In the genomic region with DNA sequence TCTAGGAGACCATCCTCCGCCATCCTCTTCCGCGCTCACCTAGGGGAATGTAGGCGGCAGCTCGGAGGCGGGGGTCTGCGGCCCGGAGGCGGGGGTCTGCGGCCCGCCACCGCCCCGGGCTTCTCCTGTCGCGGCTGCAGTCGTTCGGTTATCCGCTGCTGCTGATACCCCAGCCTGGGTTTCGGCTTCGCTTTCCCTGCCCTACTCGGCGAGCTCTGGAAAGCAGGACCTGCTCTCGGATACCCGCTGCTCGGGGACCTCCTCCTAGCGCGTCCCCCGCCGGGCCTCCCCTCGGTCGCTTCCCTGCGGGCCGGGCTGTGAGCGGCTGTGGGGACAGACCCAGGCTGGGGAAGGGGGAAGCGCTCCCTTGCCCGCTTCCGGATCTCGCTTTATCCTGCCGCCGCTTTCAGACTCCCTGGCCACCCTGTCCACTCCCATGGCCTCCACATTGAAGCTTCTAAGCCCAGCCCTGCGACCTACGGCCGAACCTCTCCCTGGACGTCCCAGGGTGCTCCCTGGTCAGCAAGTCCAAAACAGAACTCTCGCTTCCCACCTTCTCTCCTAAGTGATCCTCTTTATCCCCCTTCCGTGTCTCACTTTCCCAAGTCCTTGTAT, we compare ENCODE assay signal across 2 cellular contexts.
TF ChIP-seq lines count a peak whose summit lies in the region.

No MANE protein-coding gene starts in this region.

TF ChIP-seq in SK-N-SH treated with all-trans-retinoic acid at 6 μM for 48 hours, 23 proteins besides CTCF, POLR2A, EP300 and RAD21 (continues in another document):
- TF ChIP-seq TOX (CRISPR knock-in tag; IDR thresholded peaks at IDR 0.05; ENCODE audit: borderline replicate concordance) = no peak
- no peak for TF ChIP-seq CSDC2 (CRISPR knock-in tag; IDR thresholded peaks at IDR 0.05)
- no peak for TF ChIP-seq PPARA (CRISPR knock-in tag; IDR thresholded peaks at IDR 0.05; ENCODE audit: borderline replicate concordance)
- TF ChIP-seq GLIS3 (CRISPR knock-in tag; IDR thresholded peaks at IDR 0.05) = no peak
- no peak for TF ChIP-seq CREB5 (CRISPR knock-in tag; IDR thresholded peaks at IDR 0.05; ENCODE audit: low read depth)
- TF ChIP-seq ESRRG (CRISPR knock-in tag; IDR thresholded peaks at IDR 0.05) = no peak
- no peak for TF ChIP-seq BACH2 (CRISPR knock-in tag; IDR thresholded peaks at IDR 0.05; ENCODE audit: borderline replicate concordance)
- no peak for TF ChIP-seq ISL1 (CRISPR knock-in tag; IDR thresholded peaks at IDR 0.05)
- TF ChIP-seq, protein P1, sequence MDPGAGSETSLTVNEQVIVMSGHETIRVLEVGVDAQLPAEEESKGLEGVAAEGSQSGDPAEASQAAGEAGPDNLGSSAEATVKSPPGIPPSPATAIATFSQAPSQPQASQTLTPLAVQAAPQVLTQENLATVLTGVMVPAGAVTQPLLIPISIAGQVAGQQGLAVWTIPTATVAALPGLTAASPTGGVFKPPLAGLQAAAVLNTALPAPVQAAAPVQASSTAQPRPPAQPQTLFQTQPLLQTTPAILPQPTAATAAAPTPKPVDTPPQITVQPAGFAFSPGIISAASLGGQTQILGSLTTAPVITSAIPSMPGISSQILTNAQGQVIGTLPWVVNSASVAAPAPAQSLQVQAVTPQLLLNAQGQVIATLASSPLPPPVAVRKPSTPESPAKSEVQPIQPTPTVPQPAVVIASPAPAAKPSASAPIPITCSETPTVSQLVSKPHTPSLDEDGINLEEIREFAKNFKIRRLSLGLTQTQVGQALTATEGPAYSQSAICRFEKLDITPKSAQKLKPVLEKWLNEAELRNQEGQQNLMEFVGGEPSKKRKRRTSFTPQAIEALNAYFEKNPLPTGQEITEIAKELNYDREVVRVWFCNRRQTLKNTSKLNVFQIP (CRISPR knock-in tag; IDR thresholded peaks at IDR 0.05; ENCODE audit: borderline replicate concordance, low read depth) = no peak
- no peak for TF ChIP-seq ZNF8 (CRISPR knock-in tag; IDR thresholded peaks at IDR 0.05)
- TF ChIP-seq CSRNP3 (CRISPR knock-in tag; IDR thresholded peaks at IDR 0.05) = no peak
- TF ChIP-seq ARNTL (CRISPR knock-in tag; IDR thresholded peaks at IDR 0.05; ENCODE audit: borderline replicate concordance, low read depth) = no peak
- no peak for TF ChIP-seq ZFP30 (CRISPR knock-in tag; IDR thresholded peaks at IDR 0.05)
- no peak for TF ChIP-seq TCF4 (CRISPR knock-in tag; IDR thresholded peaks at IDR 0.05; ENCODE audit: borderline replicate concordance)
- TF ChIP-seq PATZ1 (CRISPR knock-in tag; IDR thresholded peaks at IDR 0.05; ENCODE audit: borderline replicate concordance) = no peak
- TF ChIP-seq SNAI2 (CRISPR knock-in tag; IDR thresholded peaks at IDR 0.05) = no peak
- TF ChIP-seq ZNF70 (CRISPR knock-in tag; IDR thresholded peaks at IDR 0.05) = no peak
- TF ChIP-seq OSR1 (CRISPR knock-in tag; IDR thresholded peaks at IDR 0.05) = no peak

TF ChIP-seq in endothelial cell of umbilical vein, 7 proteins besides CTCF, POLR2A, EP300 and RAD21:
- TF ChIP-seq POLR2AphosphoS5 (IDR thresholded peaks at IDR 0.05; ENCODE audit: insufficient read depth, low read depth, low read length) = no peak
